In the genomic region with DNA sequence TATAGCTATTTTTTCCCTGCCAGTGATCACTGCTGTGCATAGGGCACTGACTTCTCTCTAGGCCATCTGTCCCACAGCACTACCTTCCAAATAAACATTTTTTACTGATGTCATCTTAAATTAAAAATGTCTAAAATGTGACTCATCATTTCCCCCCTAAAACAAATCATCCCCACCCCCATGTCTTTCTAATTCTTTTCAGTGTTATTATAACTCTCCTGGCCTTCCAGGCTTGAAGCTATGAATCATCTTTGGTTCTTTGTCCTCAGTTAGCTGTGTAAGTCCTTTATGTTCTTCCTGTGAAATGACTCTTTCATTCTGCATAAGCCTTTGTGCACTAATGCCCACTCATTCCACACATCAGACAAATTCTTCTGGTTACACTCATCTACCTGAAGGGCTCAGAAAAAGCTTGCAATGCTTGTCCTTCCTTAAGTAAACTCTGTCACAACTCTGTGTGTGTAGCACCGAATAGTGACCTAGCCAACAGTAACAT, we compare ENCODE assay signal across 10 cellular contexts.
DNase-seq lines count a peak whose midpoint lies in the region; ATAC-seq and TF ChIP-seq lines count a peak whose summit lies in the region.
"Had no signal": no experiment of that assay in that cellular context is flagged by ENCODE, and none has a peak within 500 bp of the region (broad histone marks: within the 10 kb centered on the region; RNA-seq: fewer than 3 reads in every experiment).

No MANE protein-coding gene starts in this region.

- ATAC-seq in RWPE2 (ENCODE audit: low read depth) (peak; percentile 96), HG03565 (IDR thresholded peaks at IDR 0.05; ENCODE audit: unreplicated experiment) (no peak), GM18870 (IDR thresholded peaks at IDR 0.05; ENCODE audit: unreplicated experiment) (no peak)

- DNase-seq in GM04504 (ENCODE audit: low read depth) (peak; percentile 33), RWPE2 (ENCODE audit: low spot score) (no peak), epithelial cell of proximal tubule (ENCODE audit: low read depth) (peak; percentile 79), retinal pigment epithelial cell (ENCODE audit: low read depth) (peak; percentile 72), thyroid gland (no peak)
- DNase-seq: colonic mucosa, H9, midbrain had no signal

- H3K4me1 ChIP-seq in RWPE2 (ENCODE audit: insufficient read depth, poor library complexity, severe bottlenecking) = peaks cover 28% of the 10 kb centered on the region
- no peaks in the 10 kb centered on the region for H3K4me1 ChIP-seq in thyroid gland
- H3K4me1 ChIP-seq: colonic mucosa had no signal

- H3K4me3 ChIP-seq in RWPE2 (ENCODE audit: severe bottlenecking) = no peak overlapping the region
- H3K4me3 ChIP-seq in epithelial cell of proximal tubule (ENCODE audit: low read depth, low read length) = no peak overlapping the region
- H3K4me3 ChIP-seq in retinal pigment epithelial cell (ENCODE audit: low read length) = no peak overlapping the region
- no peak overlapping the region for H3K4me3 ChIP-seq in thyroid gland (replicated peaks in 1 of 3)
- H3K4me3 ChIP-seq: colonic mucosa had no signal

- no peak for TF ChIP-seq CTCF in RWPE2 (IDR thresholded peaks at IDR 0.05; ENCODE audit: poor library complexity, severe bottlenecking)
- TF ChIP-seq CTCF in epithelial cell of proximal tubule (conservative IDR thresholded peaks at IDR 0.05; ENCODE audit: low read depth, low read length) = no peak
- no peak for TF ChIP-seq CTCF in retinal pigment epithelial cell (conservative IDR thresholded peaks at IDR 0.05; ENCODE audit: low read depth, low read length)
- TF ChIP-seq CTCF in thyroid gland (IDR thresholded peaks at IDR 0.05) = no peak

- intact Hi-C loops in thyroid gland (cut with DNase I) = no loop called here

- H3K27me3 ChIP-seq in RWPE2 (ENCODE audit: insufficient read depth, poor library complexity, severe bottlenecking) = no peaks in the 10 kb centered on the region
- no peaks in the 10 kb centered on the region for H3K27me3 ChIP-seq in thyroid gland
- H3K27me3 ChIP-seq: colonic mucosa had no signal

- no peaks in the 10 kb centered on the region for H3K36me3 ChIP-seq in RWPE2 (ENCODE audit: low read depth)
- no peaks in the 10 kb centered on the region for H3K36me3 ChIP-seq in thyroid gland
- H3K36me3 ChIP-seq: colonic mucosa had no signal

- H3K27ac ChIP-seq in RWPE2 (ENCODE audit: poor library complexity, severe bottlenecking) (peak overlapping the region; percentile 87), thyroid gland (no peak overlapping the region)
- H3K27ac ChIP-seq: colonic mucosa had no signal

- 58 to 60% methylated on average over 1 of the region's 1 CpG for WGBS in thyroid gland, 2 donors

- TF ChIP-seq POLR2A in thyroid gland (IDR thresholded peaks at IDR 0.05) = no peak

- H3K9me3 ChIP-seq in RWPE2 (ENCODE audit: severe bottlenecking) (no peaks in the 10 kb centered on the region), thyroid gland (no peaks in the 10 kb centered on the region)
- H3K9me3 ChIP-seq: colonic mucosa had no signal

Comparison
In these comparisons a context has a peak if more than half of its experiments do, and no peak if none do; other contexts are left out.
1. DNase-seq: peak in GM04504 (single experiment), epithelial cell of proximal tubule (single experiment) and retinal pigment epithelial cell (single experiment); none in RWPE2 (single experiment) and thyroid gland (0 of 2).